8 cellular contexts compared by ENCODE assay signal in genomic region chr17:72591500-72592241, GRCh38.
DNase-seq lines count a peak whose midpoint lies in the region; ATAC-seq and TF ChIP-seq lines count a peak whose summit lies in the region.

No MANE protein-coding gene starts in this region.

- peaks cover 21% of the 10 kb centered on the region for H3K4me1 Mint-ChIP-seq in activated naive CD4-positive, alpha-beta T cell treated with anti-CD3 and anti-CD28 coated beads for 36 hours (ENCODE audit: low read depth)
- H3K4me1 Mint-ChIP-seq in WTC11, result peaks cover 38% of the 10 kb centered on the region

- intact Hi-C loops in activated naive CD4-positive, alpha-beta T cell treated with anti-CD3 and anti-CD28 coated beads for 36 hours (cut with micrococcal nuclease), result no loop called here
- intact Hi-C loops in posterior vena cava (cut with DNase I), result no loop called here

- H3K27ac Mint-ChIP-seq in activated naive CD4-positive, alpha-beta T cell treated with anti-CD3 and anti-CD28 coated beads for 36 hours, result no peak overlapping the region
- no peak overlapping the region for H3K27ac Mint-ChIP-seq in WTC11

- POLR2A ChIA-PET in WTC11 (lab: Charles Lee), result interaction anchor here (0.6 to 1.0 kb wide), 5 partner anchors 11 to 469 kb away, joined by 3 to 10 read pairs (median 4); no protein-coding TSS in a partner anchor

- CTCF ChIA-PET in activated naive CD4-positive, alpha-beta T cell treated with anti-CD3 and anti-CD28 coated beads for 36 hours (lab: Charles Lee), result interaction anchor here (0.7 to 1.5 kb wide), 2 partner anchors 135 to 390 kb away, joined by 4 to 8 read pairs; no protein-coding TSS in a partner anchor
- CTCF ChIA-PET in WTC11 (lab: Charles Lee), result interaction anchor here (0.9 to 2.7 kb wide), 5 partner anchors 11 to 564 kb away, joined by 3 to 28 read pairs (median 7); no protein-coding TSS in a partner anchor

- TF ChIP-seq CTCF in WTC11 (IDR thresholded peaks at IDR 0.05) (no peak), foreskin fibroblast (IDR thresholded peaks at IDR 0.05; ENCODE audit: low read depth, low read length) (no peak)

- peak overlapping the region; percentile 66 to 91 for H3K4me3 ChIP-seq in foreskin fibroblast (ENCODE audit: low read depth in 1 of 2, low read length in 2 of 2)

- DNase-seq in activated naive CD4-positive, alpha-beta T cell treated with anti-CD3 and anti-CD28 coated beads for 36 hours, result no peak
- no peak for DNase-seq in activated naive CD4-positive, alpha-beta T cell treated with anti-CD3 and anti-CD28 coated beads, Interleukin-2, amount 50 U/mL, for 16 hours
- DNase-seq in WTC11 (ENCODE audit: low spot score) (peak; percentile 31), foreskin fibroblast (peak in 1 of 2 donors; percentile 51), posterior vena cava (ENCODE audit: low spot score) (peak; percentile 78), NCI-H2171 (lab: John Stamatoyannopoulos, UW) (no peak)
- DNase-seq in stimulated activated CD4-positive, alpha-beta T cell treated with anti-CD3 and anti-CD28 coated beads, Interleukin-2, amount 100 ng/mL, for 48 hours, result no peak

- H3K36me3 Mint-ChIP-seq in activated naive CD4-positive, alpha-beta T cell treated with anti-CD3 and anti-CD28 coated beads for 36 hours (ENCODE audit: low read depth), result no peaks in the 10 kb centered on the region
- no peaks in the 10 kb centered on the region for H3K36me3 Mint-ChIP-seq in WTC11

- no peaks in the 10 kb centered on the region for H3K9me3 Mint-ChIP-seq in activated naive CD4-positive, alpha-beta T cell treated with anti-CD3 and anti-CD28 coated beads for 36 hours
- no peaks in the 10 kb centered on the region for H3K9me3 Mint-ChIP-seq in WTC11

- H3K27me3 Mint-ChIP-seq in activated naive CD4-positive, alpha-beta T cell treated with anti-CD3 and anti-CD28 coated beads for 36 hours (ENCODE audit: low read depth), result peaks cover 44% of the 10 kb centered on the region
- H3K27me3 Mint-ChIP-seq in WTC11 (ENCODE audit: low read depth), result peaks cover 53% of the 10 kb centered on the region

- ATAC-seq in WTC11 (no peak; the same call in none of the 2 replicates), HG03469 (IDR thresholded peaks at IDR 0.05; ENCODE audit: unreplicated experiment) (no peak)

- peak overlapping the region; percentile 74 for H3K4me3 Mint-ChIP-seq in activated naive CD4-positive, alpha-beta T cell treated with anti-CD3 and anti-CD28 coated beads for 36 hours
- peak overlapping the region; percentile 84 for H3K4me3 Mint-ChIP-seq in WTC11

TF ChIP-seq in WTC11, 78 proteins besides CTCF, POLR2A, EP300 and RAD21:
- TF ChIP-seq HMGA2 (CRISPR knock-in tag; IDR thresholded peaks at IDR 0.05), result no peak
- TF ChIP-seq TP53 (CRISPR knock-in tag; IDR thresholded peaks at IDR 0.05), result no peak
- no peak for TF ChIP-seq JAZF1 (CRISPR knock-in tag; IDR thresholded peaks at IDR 0.05)
- no peak for TF ChIP-seq E2F1 (CRISPR knock-in tag; IDR thresholded peaks at IDR 0.05)
- TF ChIP-seq FOXK1 (CRISPR knock-in tag; IDR thresholded peaks at IDR 0.05), result 0 out of 2 replicates have a peak, but pooled peaks have one; percentile 16
- TF ChIP-seq PRRX2 (CRISPR knock-in tag; IDR thresholded peaks at IDR 0.05), result no peak
- TF ChIP-seq MYBL2 (CRISPR knock-in tag; IDR thresholded peaks at IDR 0.05), result no peak
- no peak for TF ChIP-seq E2F5 (CRISPR knock-in tag; IDR thresholded peaks at IDR 0.05)
- no peak for TF ChIP-seq TCF7 (CRISPR knock-in tag; IDR thresholded peaks at IDR 0.05; ENCODE audit: low read depth)
- no peak for TF ChIP-seq ZNF416 (CRISPR knock-in tag; IDR thresholded peaks at IDR 0.05)
- no peak for TF ChIP-seq SMAD3 (CRISPR knock-in tag; IDR thresholded peaks at IDR 0.05; ENCODE audit: borderline replicate concordance)
- TF ChIP-seq CDX4 (CRISPR knock-in tag; IDR thresholded peaks at IDR 0.05; ENCODE audit: borderline replicate concordance), result no peak
- TF ChIP-seq SMAD4 (CRISPR knock-in tag; IDR thresholded peaks at IDR 0.05), result no peak
- 0 out of 2 replicates have a peak, but pooled peaks have one; percentile 35 for TF ChIP-seq GABPB1 (CRISPR knock-in tag; IDR thresholded peaks at IDR 0.05)
- no peak for TF ChIP-seq ZNF317 (CRISPR knock-in tag; IDR thresholded peaks at IDR 0.05; ENCODE audit: borderline replicate concordance, low read depth)
- no peak for TF ChIP-seq PREB (CRISPR knock-in tag; IDR thresholded peaks at IDR 0.05; ENCODE audit: borderline replicate concordance)
- no peak; the same call in 1 of the 2 replicates for TF ChIP-seq ARID4B (CRISPR knock-in tag; IDR thresholded peaks at IDR 0.05; ENCODE audit: borderline replicate concordance)
- TF ChIP-seq ZNF423 (CRISPR knock-in tag; IDR thresholded peaks at IDR 0.05), result no peak

Comparison
In these comparisons a context has a peak if more than half of its experiments do, and no peak if none do; other contexts are left out.
1. DNase-seq: peak in WTC11 (single experiment) and posterior vena cava (single experiment); none in activated naive CD4-positive, alpha-beta T cell treated with anti-CD3 and anti-CD28 coated beads for 36 hours (single experiment), activated naive CD4-positive, alpha-beta T cell treated with anti-CD3 and anti-CD28 coated beads, Interleukin-2, amount 50 U/mL, for 16 hours (single experiment), NCI-H2171 (single experiment) and stimulated activated CD4-positive, alpha-beta T cell treated with anti-CD3 and anti-CD28 coated beads, Interleukin-2, amount 100 ng/mL, for 48 hours (0 of 2).